ENCODE assay signal across 1 cellular context in genomic region chrX:39850630-39851152, GRCh38.
TF ChIP-seq lines count a peak whose summit lies in the region.

No MANE protein-coding gene starts in this region.

TF ChIP-seq in K562, 482 proteins besides CTCF, POLR2A, EP300 and RAD21 (continued from another document and continues in another):
- TF ChIP-seq CHD7 (IDR thresholded peaks at IDR 0.05; ENCODE audit: low read depth, low read length) (no peak), RERE (CRISPR knock-in tag; IDR thresholded peaks at IDR 0.05; ENCODE audit: borderline replicate concordance) (no peak), CSDE1 (IDR thresholded peaks at IDR 0.05) (no peak), ELF2 (CRISPR knock-in tag; IDR thresholded peaks at IDR 0.05) (no peak), MTA3 (IDR thresholded peaks at IDR 0.05; ENCODE audit: borderline replicate concordance) (0 out of 2 replicates have a peak, but pooled peaks have one; percentile 41), PCBP1 (IDR thresholded peaks at IDR 0.05; ENCODE audit: low read depth, low read length, poor library complexity, severe bottlenecking) (no peak), SMARCB1 (IDR thresholded peaks at IDR 0.05; ENCODE audit: insufficient read length, low read depth) (no peak), SREBF1 (IDR thresholded peaks at IDR 0.05; ENCODE audit: borderline replicate concordance, low read depth, low read length) (no peak), KDM5B (IDR thresholded peaks at IDR 0.05; ENCODE audit: insufficient replicate concordance, low read depth, low read length) (no peak), ZNF592 (IDR thresholded peaks at IDR 0.05) (peak; percentile 68), CBFA2T3 (IDR thresholded peaks at IDR 0.05) (peak; percentile 89), HES1 (IDR thresholded peaks at IDR 0.05; ENCODE audit: low read depth) (no peak), FOXJ3 (CRISPR knock-in tag; IDR thresholded peaks at IDR 0.05) (no peak), ZNF197 (CRISPR knock-in tag; IDR thresholded peaks at IDR 0.05; ENCODE audit: low read depth) (no peak), RFX1 (IDR thresholded peaks at IDR 0.05) (peak; percentile 77), MCM7 (IDR thresholded peaks at IDR 0.05) (no peak), ZBTB26 (CRISPR knock-in tag; IDR thresholded peaks at IDR 0.05) (no peak), ZKSCAN1 (IDR thresholded peaks at IDR 0.05; ENCODE audit: low read depth, low read length) (0 out of 2 replicates have a peak, but pooled peaks have one; percentile 57), TAL1 (IDR thresholded peaks at IDR 0.05) (peak; percentile 59), SNIP1 (IDR thresholded peaks at IDR 0.05; ENCODE audit: low read depth) (no peak), EGR1 (conservative IDR thresholded peaks at IDR 0.05) (peak; percentile 61), CCNT2 (IDR thresholded peaks at IDR 0.05; ENCODE audit: borderline replicate concordance, extremely low read depth, insufficient read length, low read depth, low read length) (peak; percentile 22), MTA2 (IDR thresholded peaks at IDR 0.05; ENCODE audit: low read depth) (peak; percentile 30; the same call in 1 of the 2 replicates), ZNF707 (CRISPR knock-in tag; conservative IDR thresholded peaks at IDR 0.05) (no peak), SIN3B (IDR thresholded peaks at IDR 0.05; ENCODE audit: low read depth) (no peak), STAT5A (IDR thresholded peaks at IDR 0.05; ENCODE audit: borderline replicate concordance, low read length) (peak; percentile 44), PPARD (CRISPR knock-in tag; IDR thresholded peaks at IDR 0.05) (no peak), SAFB (IDR thresholded peaks at IDR 0.05; ENCODE audit: borderline replicate concordance, low read depth, low read length) (no peak), REST (CRISPR knock-in tag; IDR thresholded peaks at IDR 0.05; ENCODE audit: low read depth) (no peak), FOSL1 (tag; conservative IDR thresholded peaks at IDR 0.05) (0 out of 2 replicates have a peak, but pooled peaks have one; percentile 41)
